ENCODE assay signal across 8 cellular contexts in the genomic region with DNA sequence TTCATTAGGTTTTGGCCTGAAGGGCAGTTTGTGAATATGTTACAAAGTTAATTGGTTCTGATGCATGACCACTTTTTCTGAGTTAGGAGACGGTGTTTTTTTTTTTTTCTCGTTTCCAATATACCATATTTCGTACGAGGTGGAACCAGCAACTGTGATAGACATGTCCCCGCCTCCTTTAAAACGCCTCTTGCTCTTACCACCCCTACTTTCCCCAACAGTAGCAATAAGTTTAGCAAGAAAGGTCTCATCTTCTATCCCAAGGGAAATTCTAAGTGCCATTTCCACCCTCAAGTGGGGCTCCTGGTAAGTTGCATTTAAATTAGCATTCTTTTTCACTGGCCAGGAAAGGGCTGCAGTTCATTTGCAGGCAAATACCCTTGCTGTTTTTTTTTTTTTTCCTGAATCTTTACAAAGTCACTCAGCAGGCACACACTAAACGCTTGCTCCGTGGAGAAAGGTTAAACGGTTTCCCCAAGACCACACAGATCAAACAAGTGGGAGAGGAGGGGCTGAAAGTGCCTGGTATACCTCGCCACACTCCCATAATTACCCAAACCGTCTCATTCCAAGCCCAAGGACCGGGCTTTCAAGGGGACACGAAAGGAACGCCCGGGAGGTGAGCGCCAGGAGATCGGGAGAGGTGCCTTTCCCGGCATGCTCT. TPM values are rescaled to one million over a fixed set of nuclear protein-coding genes. Genes with fewer than 3 reads are reported as not detected.
DNase-seq lines count a peak whose midpoint lies in the region; ATAC-seq and TF ChIP-seq lines count a peak whose summit lies in the region.

No MANE protein-coding gene starts in this region.

- DNase-seq in heart right ventricle = no peak
- no peak for DNase-seq in Right ventricle myocardium inferior (ENCODE audit: missing footprints)
- DNase-seq in activated CD4-positive, alpha-beta memory T cell treated with anti-CD3 and anti-CD28 coated beads, Interleukin-2, amount 10 ng/mL, durations not matched to agents 7 days and 5 days = no peak
- no peak for DNase-seq in stimulated activated effector memory CD8-positive, alpha-beta T cell treated with anti-CD3 and anti-CD28 coated beads, Interleukin-12 subunit alpha, Interleukin-12 subunit beta, amount 100 ng/mL, for 72 hours (ENCODE audit: low spot score in 2 of 2)

- H3K27ac ChIP-seq in heart right ventricle = peak overlapping the region in 9 of 10 donors; percentile 51 to 88 (median 72)
- H3K27ac ChIP-seq in iPS-18a (ENCODE audit: low read length) = no peak overlapping the region

- no peak for TF ChIP-seq CTCF in heart right ventricle (IDR thresholded peaks at IDR 0.05)

- intact Hi-C loops in heart right ventricle (cut with DNase I) = loop anchor here in 2 of 10 donors (5.0 kb wide), 2 partner anchors 37 to 42 kb away; partner anchors contain the start of gene MGA (in 1 of the 2)
- intact Hi-C loops in Right ventricle myocardium inferior (cut with DNase I) = loop anchor here (1.0 kb wide), 1 partner anchor 40 kb away; the partner anchor contains the start of gene MGA

- H3K27me3 ChIP-seq in heart right ventricle (no peaks in the 10 kb centered on the region), iPS-18a (ENCODE audit: control insufficient read depth, insufficient read depth, low read length) (peaks cover 31% of the 10 kb centered on the region)

- peaks cover 18% of the 10 kb centered on the region for H3K27me3 Mint-ChIP-seq in activated CD4-positive, alpha-beta memory T cell treated with anti-CD3 and anti-CD28 coated beads, Interleukin-2, amount 10 ng/mL, durations not matched to agents 7 days and 5 days

- H3K36me3 ChIP-seq in heart right ventricle (no peaks in the 10 kb centered on the region), iPS-18a (ENCODE audit: control insufficient read depth, low read depth, low read length) (no peaks in the 10 kb centered on the region)

- H3K9me3 Mint-ChIP-seq in activated CD4-positive, alpha-beta memory T cell treated with anti-CD3 and anti-CD28 coated beads, Interleukin-2, amount 10 ng/mL, durations not matched to agents 7 days and 5 days = no peaks in the 10 kb centered on the region
- no peaks in the 10 kb centered on the region for H3K9me3 Mint-ChIP-seq in stimulated activated effector memory CD8-positive, alpha-beta T cell treated with anti-CD3 and anti-CD28 coated beads, Interleukin-12 subunit alpha, Interleukin-12 subunit beta, amount 100 ng/mL, for 72 hours

- CTCF ChIA-PET in activated CD4-positive, alpha-beta memory T cell treated with anti-CD3 and anti-CD28 coated beads, Interleukin-2, amount 10 ng/mL, durations not matched to agents 7 days and 5 days (lab: Charles Lee) = interaction anchor here (0.9 to 1.0 kb wide), 3 partner anchors 8 to 317 kb away, joined by 3 to 4 read pairs (median 4); no protein-coding TSS in a partner anchor

- POLR2A ChIA-PET in activated CD4-positive, alpha-beta memory T cell treated with anti-CD3 and anti-CD28 coated beads, Interleukin-2, amount 10 ng/mL, durations not matched to agents 7 days and 5 days (lab: Charles Lee) = interaction anchor here (2.0 kb wide), 1 partner anchor 40 kb away, joined by 22 read pairs; the partner anchor contains the start of gene MGA

- no peak overlapping the region for H3K27ac Mint-ChIP-seq in activated CD4-positive, alpha-beta memory T cell treated with anti-CD3 and anti-CD28 coated beads, Interleukin-2, amount 10 ng/mL, durations not matched to agents 7 days and 5 days
- H3K27ac Mint-ChIP-seq in stimulated activated effector memory CD8-positive, alpha-beta T cell treated with anti-CD3 and anti-CD28 coated beads, Interleukin-12 subunit alpha, Interleukin-12 subunit beta, amount 100 ng/mL, for 72 hours = peak overlapping the region; percentile 79

- peak overlapping the region; percentile 48 for H3K9ac ChIP-seq in iPS-18a (ENCODE audit: low read length)

- WGBS in heart right ventricle, 2 donors = 20 to 21% methylated on average over 18 of the region's 18 CpGs

- H3K4me3 Mint-ChIP-seq in activated CD4-positive, alpha-beta memory T cell treated with anti-CD3 and anti-CD28 coated beads, Interleukin-2, amount 10 ng/mL, durations not matched to agents 7 days and 5 days = peak overlapping the region; percentile 71
- peak overlapping the region; percentile 75 for H3K4me3 Mint-ChIP-seq in stimulated activated effector memory CD8-positive, alpha-beta T cell treated with anti-CD3 and anti-CD28 coated beads, Interleukin-12 subunit alpha, Interleukin-12 subunit beta, amount 100 ng/mL, for 72 hours

- H3K4me3 ChIP-seq in heart right ventricle (peak overlapping the region in 9 of 10 donors; percentile 44 to 70 (median 64)), iPS-18a (ENCODE audit: low read length) (peak overlapping the region; percentile 49)

- no peaks in the 10 kb centered on the region for H3K36me3 Mint-ChIP-seq in activated CD4-positive, alpha-beta memory T cell treated with anti-CD3 and anti-CD28 coated beads, Interleukin-2, amount 10 ng/mL, durations not matched to agents 7 days and 5 days (ENCODE audit: low read depth)
- no peaks in the 10 kb centered on the region for H3K36me3 Mint-ChIP-seq in stimulated activated effector memory CD8-positive, alpha-beta T cell treated with anti-CD3 and anti-CD28 coated beads, Interleukin-12 subunit alpha, Interleukin-12 subunit beta, amount 100 ng/mL, for 72 hours

- peaks cover 20% of the 10 kb centered on the region for H3K4me1 Mint-ChIP-seq in activated CD4-positive, alpha-beta memory T cell treated with anti-CD3 and anti-CD28 coated beads, Interleukin-2, amount 10 ng/mL, durations not matched to agents 7 days and 5 days
- H3K4me1 Mint-ChIP-seq in stimulated activated effector memory CD8-positive, alpha-beta T cell treated with anti-CD3 and anti-CD28 coated beads, Interleukin-12 subunit alpha, Interleukin-12 subunit beta, amount 100 ng/mL, for 72 hours = peaks cover 14% of the 10 kb centered on the region

- no peak for ATAC-seq in heart right ventricle
- ATAC-seq in Right ventricle myocardium inferior = no peak
- peak; percentile 9 for ATAC-seq in stimulated activated effector memory CD8-positive, alpha-beta T cell treated with anti-CD3 and anti-CD28 coated beads, Interleukin-12 subunit alpha, Interleukin-12 subunit beta, amount 100 ng/mL, for 72 hours
- no peak for ATAC-seq in HG03196 (IDR thresholded peaks at IDR 0.05; ENCODE audit: unreplicated experiment)
- ATAC-seq in HG02623 (IDR thresholded peaks at IDR 0.05; ENCODE audit: unreplicated experiment) = no peak
- ATAC-seq in GM19463 (IDR thresholded peaks at IDR 0.05; ENCODE audit: unreplicated experiment) = no peak

- peaks cover 0 to 16% (median 8%) of the 10 kb centered on the region in 11 donors for H3K9me3 ChIP-seq in heart right ventricle
- H3K9me3 ChIP-seq in iPS-18a (ENCODE audit: control insufficient read depth, low read depth, low read length) = no peaks in the 10 kb centered on the region

- H3K4me1 ChIP-seq in heart right ventricle (peaks cover 0 to 22% (median 15%) of the 10 kb centered on the region in 9 donors), iPS-18a (ENCODE audit: control insufficient read depth, low read depth, low read length) (peaks cover 8% of the 10 kb centered on the region)

RNA-seq across cellular contexts. Expression of gene MGA, which starts 39.5 kb away (rescaled TPM):
- total RNA-seq in heart right ventricle = 10 to 100 TPM; 22.2 to 45.3 (median 35.9) TPM
- polyA plus RNA-seq in heart right ventricle = 1 to 10 TPM; 1.6 to 4.6 TPM
- 30.2 TPM for total RNA-seq in Right ventricle myocardium inferior
- total RNA-seq in activated CD4-positive, alpha-beta memory T cell treated with anti-CD3 and anti-CD28 coated beads, Interleukin-2, amount 10 ng/mL, durations not matched to agents 7 days and 5 days = 10 to 100 TPM; 28.2 to 30.3 TPM
